In genomic region chr1:184595609-184596008, GRCh38 we compare ENCODE assay signal across 16 cellular contexts.
DNase-seq lines count a peak whose midpoint lies in the region; ATAC-seq lines count a peak whose summit lies in the region.
"Had no signal": no experiment of that assay in that cellular context is flagged by ENCODE, and none has a peak within 500 bp of the region (broad histone marks: within the 10 kb centered on the region; RNA-seq: fewer than 3 reads in every experiment).

No MANE protein-coding gene starts in this region.

- no peak for ATAC-seq in HG03159 (IDR thresholded peaks at IDR 0.05; ENCODE audit: unreplicated experiment)
- ATAC-seq in GM21423 (IDR thresholded peaks at IDR 0.05; ENCODE audit: unreplicated experiment) = no peak
- ATAC-seq: activated T-cell treated with anti-CD3 and anti-CD28 coated beads, Interleukin-2, amount 50 U/mL, for 72 hours; body of pancreas had no signal

- DNase-seq in AG08395 (ENCODE audit: low spot score) (peak; percentile 76), HS-5 (ENCODE audit: low read depth) (peak; percentile 65), astrocyte of the hippocampus (ENCODE audit: low read depth, low spot score) (peak; percentile 40), iris pigment epithelial cell (ENCODE audit: low read depth) (peak; percentile 88), 8988T (no peak), NCI-H1092 (lab: John Stamatoyannopoulos, UW) (no peak)
- DNase-seq: activated T-cell treated with anti-CD3 and anti-CD28 coated beads, Interleukin-2, amount 50 U/mL, for 72 hours; body of pancreas; DMS79 treated with DMSO at 0.1 percent for 48 hours; H7; midbrain; NCI-H187; NCI-H748 treated with DMSO at 0.1 percent for 48 hours; stimulated activated CD4-positive, alpha-beta T cell treated with anti-CD3 and anti-CD28 coated beads, Interleukin-2, amount 100 ng/mL, for 24 hours had no signal

Comparison
In these comparisons a context has a peak if more than half of its experiments do, and no peak if none do; other contexts are left out.
1. DNase-seq: peak in AG08395 (single experiment), HS-5 (single experiment), astrocyte of the hippocampus (single experiment) and iris pigment epithelial cell (single experiment); none in 8988T (single experiment) and NCI-H1092 (single experiment).